Comparison of ENCODE assay signal across 8 cellular contexts in genomic region chr9:133994359-133995011, GRCh38. TPM values are rescaled to one million over a fixed set of nuclear protein-coding genes. Genes with fewer than 3 reads are reported as not detected.
DNase-seq lines count a peak whose midpoint lies in the region; ATAC-seq and TF ChIP-seq lines count a peak whose summit lies in the region.

No MANE protein-coding gene starts in this region.

- H3K4me1 ChIP-seq in RWPE2 (ENCODE audit: insufficient read depth, poor library complexity, severe bottlenecking) (no peaks in the 10 kb centered on the region), thoracic aorta (ENCODE audit: control insufficient read depth in 1 of 2, low read depth in 2 of 2) (peaks cover 4 to 28% of the 10 kb centered on the region in 2 donors)

- no peak overlapping the region for H3K4me3 ChIP-seq in RWPE2 (ENCODE audit: severe bottlenecking)
- H3K4me3 ChIP-seq in thoracic aorta: no peak overlapping the region

- BruUV-seq in Calu3 (replicated peaks; lab: Mats Ljungman, UMichigan): no TSS peak

- no peaks in the 10 kb centered on the region for H3K9me3 ChIP-seq in RWPE2 (ENCODE audit: severe bottlenecking)
- no peaks in the 10 kb centered on the region for H3K9me3 ChIP-seq in thoracic aorta

- ATAC-seq in RWPE2 (ENCODE audit: low read depth) (peak; percentile 41), thoracic aorta (ENCODE audit: insufficient number of reproducible peaks, low FRiP score, low read depth) (no peak), HG03342 (IDR thresholded peaks at IDR 0.05; ENCODE audit: unreplicated experiment) (no peak)

- peaks cover 15% of the 10 kb centered on the region for H3K27me3 Mint-ChIP-seq in Calu3 (ENCODE audit: unreplicated experiment)

- H3K27ac ChIP-seq in RWPE2 (ENCODE audit: poor library complexity, severe bottlenecking) (peak overlapping the region; percentile 86), thoracic aorta (no peak overlapping the region)

- CTCF ChIA-PET in Calu3 (lab: Charles Lee): interaction anchor here (0.6 to 3.5 kb wide), 4 partner anchors 29 to 252 kb away, joined by 4 to 28 read pairs (median 6); partner anchors contain the start of gene BRD3OS

- H3K36me3 ChIP-seq in RWPE2 (ENCODE audit: low read depth) (no peaks in the 10 kb centered on the region), thoracic aorta (no peaks in the 10 kb centered on the region)

- intact Hi-C loops in Calu3 (cut with micrococcal nuclease; ENCODE audit: unreplicated experiment): loop anchor here (2.0 to 10.0 kb wide), 2 partner anchors 120 to 212 kb away; no protein-coding TSS in a partner anchor

- H3K4me1 Mint-ChIP-seq in Calu3 (ENCODE audit: low read depth, unreplicated experiment): peaks cover 9% of the 10 kb centered on the region

- H3K27ac Mint-ChIP-seq in Calu3 (ENCODE audit: unreplicated experiment): no peak overlapping the region

- DNase-seq in Calu3: peak; percentile 86
- peak in 67 of 76 experiments; percentile 2 to 85 (median 50) for DNase-seq in HUDEP-2 (lab: John Stamatoyannopoulos, UW; ENCODE audit: unreplicated experiment in 76 of 76)
- peak; percentile 77 for DNase-seq in RWPE2 (ENCODE audit: low spot score)
- DNase-seq in activated T-helper 1 cell treated with anti-CD3 and anti-CD28 coated beads, Interleukin-2, amount 50 U/mL, for 16 hours (ENCODE audit: low read depth in 1 of 2, low spot score in 1 of 2): peak; percentile 65
- DNase-seq in fibroblast of the conjunctiva (ENCODE audit: low read depth): peak; percentile 47
- peak; percentile 33 for DNase-seq in occipital lobe (lab: John Stamatoyannopoulos, UW)
- peak; percentile 45 for DNase-seq in thoracic aorta (ENCODE audit: low spot score)

- peak; percentile 86 for TF ChIP-seq CTCF in Calu3 (IDR thresholded peaks at IDR 0.05; ENCODE audit: unreplicated experiment)
- peak; percentile 97 for TF ChIP-seq CTCF in RWPE2 (IDR thresholded peaks at IDR 0.05; ENCODE audit: poor library complexity, severe bottlenecking)
- peak; percentile 98 for TF ChIP-seq CTCF in thoracic aorta (IDR thresholded peaks at IDR 0.05)

- H3K4me3 Mint-ChIP-seq in Calu3 (ENCODE audit: low read depth, unreplicated experiment): peak overlapping the region; percentile 86

- H3K27me3 ChIP-seq in RWPE2 (ENCODE audit: insufficient read depth, poor library complexity, severe bottlenecking) (no peaks in the 10 kb centered on the region), thoracic aorta (replicated peaks; ENCODE audit: insufficient read depth) (no peaks in the 10 kb centered on the region)

- H3K36me3 Mint-ChIP-seq in Calu3 (ENCODE audit: insufficient read depth, unreplicated experiment): peaks cover 46% of the 10 kb centered on the region

- no peaks in the 10 kb centered on the region for H3K9me3 Mint-ChIP-seq in Calu3 (ENCODE audit: low read depth, unreplicated experiment)

RNA-seq across cellular contexts. Expression of gene VAV2, which starts 2.4 kb away (rescaled TPM):
- total RNA-seq in Calu3 (2022): 29.4 and 30.7 TPM in 2 replicates
- total RNA-seq in occipital lobe: 41.3 TPM
- 10 to 100 TPM; 10.1 to 11.5 TPM for total RNA-seq in thoracic aorta

RNA-seq across cellular contexts. Expression of gene BRD3OS, which starts 30.8 kb away (rescaled TPM):
- total RNA-seq in Calu3 (2022): 10.5 and 10.7 TPM in 2 replicates
- 28.4 TPM for total RNA-seq in occipital lobe
- 10 to 100 TPM in 1 of 2 donors, 1 to 10 TPM in 1; 8.8 to 14.6 TPM for total RNA-seq in thoracic aorta

Comparison
In these comparisons a context has a peak if more than half of its experiments do, and no peak if none do; other contexts are left out.
1. DNase-seq: peak in every context shown above with its lines; median percentile 86 in Calu3; 77 in RWPE2; 65 in activated T-helper 1 cell treated with anti-CD3 and anti-CD28 coated beads, Interleukin-2, amount 50 U/mL, for 16 hours; 50 in HUDEP-2; 47 in fibroblast of the conjunctiva; 45 in thoracic aorta; 33 in occipital lobe.